Comparison of ENCODE assay signal across 1 cellular context in genomic region chr16:2603165-2604015, GRCh38.
TF ChIP-seq lines count a peak whose summit lies in the region.

No MANE protein-coding gene starts in this region.

TF ChIP-seq in HepG2, 621 proteins besides CTCF, POLR2A, EP300 and RAD21 (continued from another document and continues in another):
- peak; percentile 67; the same call in 1 of the 2 replicates for TF ChIP-seq AHDC1 (CRISPR knock-in tag; IDR thresholded peaks at IDR 0.05; ENCODE audit: borderline replicate concordance)
- TF ChIP-seq ZNF264 (CRISPR knock-in tag; IDR thresholded peaks at IDR 0.05) = no peak; the same call in 1 of the 2 replicates
- peak; percentile 93 for TF ChIP-seq ARID4A (CRISPR knock-in tag; IDR thresholded peaks at IDR 0.05; ENCODE audit: borderline replicate concordance)
- TF ChIP-seq PHF5A (CRISPR knock-in tag; IDR thresholded peaks at IDR 0.05; ENCODE audit: low read depth, unreplicated experiment) = peak; percentile 100
- TF ChIP-seq SP2 (CRISPR knock-in tag; IDR thresholded peaks at IDR 0.05) = peak; percentile 82
- no peak; the same call in 1 of the 2 replicates for TF ChIP-seq ZNF276 (CRISPR knock-in tag; IDR thresholded peaks at IDR 0.05; ENCODE audit: low read depth)
- TF ChIP-seq ZNF333 (CRISPR knock-in tag; IDR thresholded peaks at IDR 0.05; ENCODE audit: borderline replicate concordance) = 0 out of 2 replicates have a peak, but pooled peaks have one; percentile 23
- TF ChIP-seq ZNF747 (CRISPR knock-in tag; IDR thresholded peaks at IDR 0.05; ENCODE audit: borderline replicate concordance) = peak; percentile 98
- peak; percentile 92 for TF ChIP-seq HNF1B (CRISPR knock-in tag; IDR thresholded peaks at IDR 0.05)
- TF ChIP-seq ZNF451 (CRISPR knock-in tag; IDR thresholded peaks at IDR 0.05) = no peak
- 0 out of 2 replicates have a peak, but pooled peaks have one; percentile 38 for TF ChIP-seq SNAI1 (CRISPR knock-in tag; IDR thresholded peaks at IDR 0.05; ENCODE audit: borderline replicate concordance)
- 0 out of 2 replicates have a peak, but pooled peaks have one; percentile 6 for TF ChIP-seq TEAD2 (CRISPR knock-in tag; IDR thresholded peaks at IDR 0.05)
- TF ChIP-seq MTA3 (CRISPR knock-in tag; IDR thresholded peaks at IDR 0.05) = no peak
- no peak for TF ChIP-seq IKZF1 (IDR thresholded peaks at IDR 0.05)
- TF ChIP-seq SPEN (CRISPR knock-in tag; IDR thresholded peaks at IDR 0.05; ENCODE audit: low read depth) = peak; percentile 96
- TF ChIP-seq ZNF598 (CRISPR knock-in tag; IDR thresholded peaks at IDR 0.05; ENCODE audit: borderline replicate concordance) = peak; percentile 54; the same call in 1 of the 2 replicates
- peak; percentile 75 for TF ChIP-seq ZBTB33 (CRISPR knock-in tag; IDR thresholded peaks at IDR 0.05)
- TF ChIP-seq SP1 (IDR thresholded peaks at IDR 0.05) = no peak
- TF ChIP-seq SP1 (CRISPR knock-in tag; IDR thresholded peaks at IDR 0.05) = peak; percentile 97
- peak; percentile 64 for TF ChIP-seq ZEB1 (IDR thresholded peaks at IDR 0.05; ENCODE audit: insufficient replicate concordance, low read depth)
- peak; percentile 47; the same call in 1 of the 2 replicates for TF ChIP-seq BRD4 (CRISPR knock-in tag; IDR thresholded peaks at IDR 0.05)
- TF ChIP-seq ZNF510 (CRISPR knock-in tag; IDR thresholded peaks at IDR 0.05; ENCODE audit: low read depth) = peak; percentile 94; the same call in 1 of the 2 replicates
- TF ChIP-seq ZHX1 (CRISPR knock-in tag; IDR thresholded peaks at IDR 0.05; ENCODE audit: low read depth) = peak; percentile 82
- TF ChIP-seq NCOA5 (CRISPR knock-in tag; IDR thresholded peaks at IDR 0.05) = peak; percentile 94
- peak; percentile 85 for TF ChIP-seq ARNTL (CRISPR knock-in tag; IDR thresholded peaks at IDR 0.05)
- peak; percentile 45 for TF ChIP-seq IKZF4 (CRISPR knock-in tag; IDR thresholded peaks at IDR 0.05; ENCODE audit: borderline replicate concordance, low read depth, not compliant biosample characterization)
- TF ChIP-seq PPARG (CRISPR knock-in tag; conservative IDR thresholded peaks at IDR 0.05) = 0 out of 2 replicates have a peak, but pooled peaks have one; percentile 61
- no peak for TF ChIP-seq ZNF891 (CRISPR knock-in tag; IDR thresholded peaks at IDR 0.05)
- 0 out of 2 replicates have a peak, but pooled peaks have one; percentile 75 for TF ChIP-seq THAP7 (CRISPR knock-in tag; IDR thresholded peaks at IDR 0.05)
- TF ChIP-seq ZBTB39 (CRISPR knock-in tag; IDR thresholded peaks at IDR 0.05) = no peak
- TF ChIP-seq ZNF530 (CRISPR knock-in tag; IDR thresholded peaks at IDR 0.05; ENCODE audit: low read depth) = no peak
- peak; percentile 91 for TF ChIP-seq TBX2 (CRISPR knock-in tag; IDR thresholded peaks at IDR 0.05; ENCODE audit: borderline replicate concordance)
- peak; percentile 53; the same call in 1 of the 2 replicates for TF ChIP-seq ZKSCAN5 (CRISPR knock-in tag; IDR thresholded peaks at IDR 0.05)
- no peak for TF ChIP-seq CHCHD3 (CRISPR knock-in tag; IDR thresholded peaks at IDR 0.05)
- TF ChIP-seq E2F1 (CRISPR knock-in tag; IDR thresholded peaks at IDR 0.05) = peak; percentile 86
- no peak for TF ChIP-seq TRIM24 (CRISPR knock-in tag; IDR thresholded peaks at IDR 0.05)
